In the genomic region with DNA sequence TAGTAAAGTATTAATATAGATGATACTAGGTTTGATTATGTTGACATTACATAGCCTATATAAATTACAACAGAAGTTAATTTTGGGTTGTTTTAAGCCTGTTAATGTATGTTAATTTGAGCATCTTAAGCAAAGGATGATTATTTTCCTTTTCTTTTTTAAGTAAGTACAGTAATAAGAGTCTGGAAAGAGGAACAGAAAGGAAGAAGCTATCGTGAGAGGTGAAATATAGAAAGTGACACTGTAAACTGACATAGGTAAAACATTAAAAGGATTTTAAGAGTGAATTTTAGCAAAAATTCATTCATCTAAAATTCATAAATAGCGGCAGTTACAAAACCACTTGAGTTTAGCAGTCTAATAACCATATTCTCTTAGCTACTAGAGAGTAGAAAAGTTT, we compare ENCODE assay signal across 26 cellular contexts. TPM values are rescaled to one million over a fixed set of nuclear protein-coding genes. Genes with fewer than 3 reads are reported as not detected.
DNase-seq lines count a peak whose midpoint lies in the region; ATAC-seq and TF ChIP-seq lines count a peak whose summit lies in the region.
"Had no signal": no experiment of that assay in that cellular context is flagged by ENCODE, and none has a peak within 500 bp of the region (broad histone marks: within the 10 kb centered on the region; RNA-seq: fewer than 3 reads in every experiment).

No MANE protein-coding gene starts in this region.

- H3K4me3 ChIP-seq in OCI-LY3 (ENCODE audit: low read length) (peak overlapping the region; percentile 9; the same call in 1 of the 2 replicates), PC-3 (ENCODE audit: low read length) (no peak overlapping the region), upper lobe of right lung (no peak overlapping the region)
- H3K4me3 ChIP-seq: GM23338, PC-9 had no signal

- H3F3A ChIP-seq in PC-3 (ENCODE audit: low read length, unreplicated experiment): no peaks in the 10 kb centered on the region

- CTCF ChIA-PET in PC-3 (lab: Charles Lee): no interaction called here

- H3K79me2 ChIP-seq in OCI-LY3 (ENCODE audit: low read length) (no peaks in the 10 kb centered on the region), PC-3 (ENCODE audit: low read length) (no peaks in the 10 kb centered on the region)

- H3K9ac ChIP-seq in OCI-LY3 (ENCODE audit: low read length) (0 out of 2 replicates have a peak overlapping the region, but pooled peaks have one; percentile 24), PC-3 (ENCODE audit: low read length) (no peak overlapping the region)
- H3K9ac ChIP-seq: KMS-11 had no signal

- H3K27me3 ChIP-seq in OCI-LY3 (ENCODE audit: low read depth, low read length) (no peaks in the 10 kb centered on the region), PC-3 (ENCODE audit: low read length) (no peaks in the 10 kb centered on the region), upper lobe of right lung (no peaks in the 10 kb centered on the region)

- no peak overlapping the region for H2AFZ ChIP-seq in OCI-LY3 (ENCODE audit: low read depth, low read length)
- no peak overlapping the region for H2AFZ ChIP-seq in PC-3 (ENCODE audit: low read length)
- H2AFZ ChIP-seq: GM23338, PC-9 had no signal

- POLR2A ChIA-PET in PC-3 (lab: Charles Lee; ENCODE audit: unreplicated experiment): interaction anchor here (0.6 kb wide), 1 partner anchor 495 kb away, joined by 9 read pairs; no protein-coding TSS in a partner anchor

- no peak for TF ChIP-seq CTCF in OCI-LY3 (IDR thresholded peaks at IDR 0.05; ENCODE audit: low read depth, low read length)
- TF ChIP-seq CTCF in PC-3 (conservative IDR thresholded peaks at IDR 0.05; ENCODE audit: low read depth, low read length): no peak
- TF ChIP-seq CTCF in upper lobe of right lung (IDR thresholded peaks at IDR 0.05): no peak

- H3K36me3 ChIP-seq in OCI-LY3 (replicated peaks; ENCODE audit: low read depth, low read length): peaks cover 24% of the 10 kb centered on the region
- H3K36me3 ChIP-seq in PC-3 (ENCODE audit: low read depth, low read length): peaks cover 40% of the 10 kb centered on the region; the same call in 1 of the 2 replicates
- H3K36me3 ChIP-seq in upper lobe of right lung: peaks cover 65% of the 10 kb centered on the region

- H3K4me1 ChIP-seq in OCI-LY3 (ENCODE audit: low read length) (peaks cover 16% of the 10 kb centered on the region), PC-3 (ENCODE audit: insufficient read depth, low read length) (peaks cover 11% of the 10 kb centered on the region; the same call in 1 of the 2 replicates), upper lobe of right lung (no peaks in the 10 kb centered on the region)

- H3K9me3 ChIP-seq in OCI-LY3 (ENCODE audit: insufficient read depth, low read length): no peaks in the 10 kb centered on the region
- H3K9me3 ChIP-seq in PC-3 (ENCODE audit: low read length): no peaks in the 10 kb centered on the region
- H3K9me3 ChIP-seq in upper lobe of right lung: no peaks in the 10 kb centered on the region

- H3K9me2 ChIP-seq in PC-3 (replicated peaks; ENCODE audit: low read length): no peaks in the 10 kb centered on the region

- intact Hi-C loops in PC-3 (cut with micrococcal nuclease) (no loop called here), upper lobe of right lung (cut with DNase I) (no loop called here)

- no TSS peak for BruUV-seq in PC-3 (replicated peaks; lab: Mats Ljungman, UMichigan)

- no peaks in the 10 kb centered on the region for H4K20me1 ChIP-seq in OCI-LY3 (ENCODE audit: insufficient read depth, low read length)
- H4K20me1 ChIP-seq in PC-3 (ENCODE audit: low read length): no peaks in the 10 kb centered on the region

- peak; percentile 1 for DNase-seq in GM19238 (ENCODE audit: insufficient read length, low spot score)
- DNase-seq in PC-3: no peak
- DNase-seq in NCI-H510A (lab: John Stamatoyannopoulos, UW): no peak
- no peak for DNase-seq in upper lobe of right lung
- DNase-seq in NCI-H1436 (lab: John Stamatoyannopoulos, UW): no peak
- DNase-seq: ACHN; C1 segment of cervical spinal cord; CD8-positive, alpha-beta memory T cell; DMS53; HCEC 1CT; NCI-H1048; NCI-H146; NCI-H2029 treated with DMSO at 0.1 percent for 48 hours; NCI-H2171; NCI-H446; NCI-H69; PC-9; SIG-M5; T-cell had no signal

- peak overlapping the region; percentile 29 for H3K27ac ChIP-seq in OCI-LY3 (ENCODE audit: low read length)
- no peak overlapping the region for H3K27ac ChIP-seq in PC-3 (ENCODE audit: low read length)
- H3K27ac ChIP-seq in upper lobe of right lung: no peak overlapping the region
- H3K27ac ChIP-seq: KMS-11, PC-9, RWPE1 had no signal

- H3K4me2 ChIP-seq in OCI-LY3 (ENCODE audit: low read length): peak overlapping the region; percentile 42
- no peak overlapping the region for H3K4me2 ChIP-seq in PC-3 (ENCODE audit: low read length)
- H3K4me2 ChIP-seq: GM23338, KMS-11, PC-9 had no signal

- peak; percentile 44 for ATAC-seq in HG02642 (IDR thresholded peaks at IDR 0.05; ENCODE audit: poor library complexity, unreplicated experiment)
- ATAC-seq in HG03442 (IDR thresholded peaks at IDR 0.05; ENCODE audit: unreplicated experiment): peak; percentile 53
- ATAC-seq in PC-3: no peak
- no peak for ATAC-seq in upper lobe of right lung
- ATAC-seq: GM23338, SK-N-SH treated with all-trans-retinoic acid at 6 μM for 48 hours, T-cell had no signal

RNA-seq across cellular contexts. Expression of a gene that starts 45.5 kb away (rescaled TPM):
- total RNA-seq in PC-3 (2014; rRNA removed): 31.6 and 45.6 TPM in 2 replicates
- total RNA-seq in upper lobe of right lung: 59.7 TPM

Comparison
In these comparisons a context has a peak if more than half of its experiments do, and no peak if none do; other contexts are left out.
1. ATAC-seq: peak in HG02642 (single experiment) and HG03442 (single experiment); none in PC-3 (single experiment) and upper lobe of right lung (single experiment).